ENCODE assay signal across 1 cellular context in genomic region chr10:132570771-132571564, GRCh38.
TF ChIP-seq lines count a peak whose summit lies in the region.

No MANE protein-coding gene starts in this region.

TF ChIP-seq in HEK293, 187 proteins besides CTCF, POLR2A, EP300 and RAD21 (continued from another document):
- TF ChIP-seq ZNF654 (tag by site-specific recombination; IDR thresholded peaks at IDR 0.05; ENCODE audit: low read depth): no peak
- TF ChIP-seq ZNF561 (tag by site-specific recombination; IDR thresholded peaks at IDR 0.05; ENCODE audit: borderline replicate concordance): no peak
- TF ChIP-seq, protein P1, sequence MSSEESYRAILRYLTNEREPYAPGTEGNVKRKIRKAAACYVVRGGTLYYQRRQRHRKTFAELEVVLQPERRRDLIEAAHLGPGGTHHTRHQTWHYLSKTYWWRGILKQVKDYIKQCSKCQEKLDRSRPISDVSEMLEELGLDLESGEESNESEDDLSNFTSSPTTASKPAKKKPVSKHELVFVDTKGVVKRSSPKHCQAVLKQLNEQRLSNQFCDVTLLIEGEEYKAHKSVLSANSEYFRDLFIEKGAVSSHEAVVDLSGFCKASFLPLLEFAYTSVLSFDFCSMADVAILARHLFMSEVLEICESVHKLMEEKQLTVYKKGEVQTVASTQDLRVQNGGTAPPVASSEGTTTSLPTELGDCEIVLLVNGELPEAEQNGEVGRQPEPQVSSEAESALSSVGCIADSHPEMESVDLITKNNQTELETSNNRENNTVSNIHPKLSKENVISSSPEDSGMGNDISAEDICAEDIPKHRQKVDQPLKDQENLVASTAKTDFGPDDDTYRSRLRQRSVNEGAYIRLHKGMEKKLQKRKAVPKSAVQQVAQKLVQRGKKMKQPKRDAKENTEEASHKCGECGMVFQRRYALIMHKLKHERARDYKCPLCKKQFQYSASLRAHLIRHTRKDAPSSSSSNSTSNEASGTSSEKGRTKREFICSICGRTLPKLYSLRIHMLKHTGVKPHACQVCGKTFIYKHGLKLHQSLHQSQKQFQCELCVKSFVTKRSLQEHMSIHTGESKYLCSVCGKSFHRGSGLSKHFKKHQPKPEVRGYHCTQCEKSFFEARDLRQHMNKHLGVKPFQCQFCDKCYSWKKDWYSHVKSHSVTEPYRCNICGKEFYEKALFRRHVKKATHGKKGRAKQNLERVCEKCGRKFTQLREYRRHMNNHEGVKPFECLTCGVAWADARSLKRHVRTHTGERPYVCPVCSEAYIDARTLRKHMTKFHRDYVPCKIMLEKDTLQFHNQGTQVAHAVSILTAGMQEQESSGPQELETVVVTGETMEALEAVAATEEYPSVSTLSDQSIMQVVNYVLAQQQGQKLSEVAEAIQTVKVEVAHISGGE (tag by site-specific recombination; conservative IDR thresholded peaks at IDR 0.05; ENCODE audit: low read depth): no peak
- TF ChIP-seq ZNF529 (tag by site-specific recombination; IDR thresholded peaks at IDR 0.05; ENCODE audit: insufficient replicate concordance): no peak
- peak; percentile 67 for TF ChIP-seq KLF1 (tag by site-specific recombination; IDR thresholded peaks at IDR 0.05)
- TF ChIP-seq ZNF16 (tag by site-specific recombination; IDR thresholded peaks at IDR 0.05; ENCODE audit: low read depth): no peak
- no peak for TF ChIP-seq ZNF514 (tag by site-specific recombination; IDR thresholded peaks at IDR 0.05)
- TF ChIP-seq ZSCAN23 (tag by site-specific recombination; IDR thresholded peaks at IDR 0.05): no peak
- TF ChIP-seq ZNF169 (tag by site-specific recombination; IDR thresholded peaks at IDR 0.05): no peak
- TF ChIP-seq SCRT1 (tag by site-specific recombination; IDR thresholded peaks at IDR 0.05; ENCODE audit: borderline replicate concordance): no peak
- no peak for TF ChIP-seq ZNF768 (tag by site-specific recombination; IDR thresholded peaks at IDR 0.05)
- TF ChIP-seq, protein P2, sequence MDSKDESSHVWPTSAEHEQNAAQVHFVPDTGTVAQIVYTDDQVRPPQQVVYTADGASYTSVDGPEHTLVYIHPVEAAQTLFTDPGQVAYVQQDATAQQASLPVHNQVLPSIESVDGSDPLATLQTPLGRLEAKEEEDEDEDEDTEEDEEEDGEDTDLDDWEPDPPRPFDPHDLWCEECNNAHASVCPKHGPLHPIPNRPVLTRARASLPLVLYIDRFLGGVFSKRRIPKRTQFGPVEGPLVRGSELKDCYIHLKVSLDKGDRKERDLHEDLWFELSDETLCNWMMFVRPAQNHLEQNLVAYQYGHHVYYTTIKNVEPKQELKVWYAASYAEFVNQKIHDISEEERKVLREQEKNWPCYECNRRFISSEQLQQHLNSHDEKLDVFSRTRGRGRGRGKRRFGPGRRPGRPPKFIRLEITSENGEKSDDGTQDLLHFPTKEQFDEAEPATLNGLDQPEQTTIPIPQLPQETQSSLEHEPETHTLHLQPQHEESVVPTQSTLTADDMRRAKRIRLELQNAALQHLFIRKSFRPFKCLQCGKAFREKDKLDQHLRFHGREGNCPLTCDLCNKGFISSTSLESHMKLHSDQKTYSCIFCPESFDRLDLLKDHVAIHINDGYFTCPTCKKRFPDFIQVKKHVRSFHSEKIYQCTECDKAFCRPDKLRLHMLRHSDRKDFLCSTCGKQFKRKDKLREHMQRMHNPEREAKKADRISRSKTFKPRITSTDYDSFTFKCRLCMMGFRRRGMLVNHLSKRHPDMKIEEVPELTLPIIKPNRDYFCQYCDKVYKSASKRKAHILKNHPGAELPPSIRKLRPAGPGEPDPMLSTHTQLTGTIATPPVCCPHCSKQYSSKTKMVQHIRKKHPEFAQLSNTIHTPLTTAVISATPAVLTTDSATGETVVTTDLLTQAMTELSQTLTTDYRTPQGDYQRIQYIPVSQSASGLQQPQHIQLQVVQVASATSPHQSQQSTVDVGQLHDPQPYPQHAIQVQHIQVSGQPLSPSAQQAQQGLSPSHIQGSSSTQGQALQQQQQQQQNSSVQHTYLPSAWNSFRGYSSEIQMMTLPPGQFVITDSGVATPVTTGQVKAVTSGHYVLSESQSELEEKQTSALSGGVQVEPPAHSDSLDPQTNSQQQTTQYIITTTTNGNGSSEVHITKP (tag by site-specific recombination; IDR thresholded peaks at IDR 0.05): peak; percentile 82
- no peak for TF ChIP-seq ZBTB20 (tag by site-specific recombination; IDR thresholded peaks at IDR 0.05)
